In genomic region chr1:27520651-27521050, GRCh38 we compare ENCODE assay signal across 10 cellular contexts. TPM values are rescaled to one million over a fixed set of nuclear protein-coding genes. Genes with fewer than 3 reads are reported as not detected.
DNase-seq lines count a peak whose midpoint lies in the region; ATAC-seq and TF ChIP-seq lines count a peak whose summit lies in the region.
"Had no signal": no experiment of that assay in that cellular context is flagged by ENCODE, and none has a peak within 500 bp of the region (broad histone marks: within the 10 kb centered on the region; RNA-seq: fewer than 3 reads in every experiment).

No MANE protein-coding gene starts in this region.

- no peak for ATAC-seq in CD4-positive, CD25-positive, alpha-beta regulatory T cell (ENCODE audit: low read depth in 2 of 2)
- ATAC-seq in GM19452 (IDR thresholded peaks at IDR 0.05; ENCODE audit: unreplicated experiment) = no peak
- no peak for ATAC-seq in GM18909 (IDR thresholded peaks at IDR 0.05; ENCODE audit: poor library complexity, unreplicated experiment)

- no peaks in the 10 kb centered on the region for H3K36me3 ChIP-seq in CD4-positive, CD25-positive, alpha-beta regulatory T cell (ENCODE audit: control insufficient read depth, insufficient read depth, low read length)
- H3K36me3 ChIP-seq in SK-N-MC (ENCODE audit: insufficient read depth, low read length) = no peaks in the 10 kb centered on the region
- H3K36me3 ChIP-seq: SJSA1 had no signal

- H3K4me1 Mint-ChIP-seq in CD4-positive, CD25-positive, alpha-beta regulatory T cell = peaks cover 13 to 72% (median 39%) of the 10 kb centered on the region in 4 donors
- H3K4me1 Mint-ChIP-seq in glutamatergic neuron (ENCODE audit: low read depth, unreplicated experiment) (peaks cover 53% of the 10 kb centered on the region), osteocyte (ENCODE audit: unreplicated experiment) (peaks cover 73% of the 10 kb centered on the region)

- no peaks in the 10 kb centered on the region for H3K27me3 ChIP-seq in CD4-positive, CD25-positive, alpha-beta regulatory T cell (ENCODE audit: control insufficient read depth, insufficient read depth, low read length)
- H3K27me3 ChIP-seq: SJSA1 had no signal

- no peaks in the 10 kb centered on the region for H3K9me3 ChIP-seq in CD4-positive, CD25-positive, alpha-beta regulatory T cell (ENCODE audit: control insufficient read depth in 2 of 2, low read length in 2 of 2)
- no peaks in the 10 kb centered on the region for H3K9me3 ChIP-seq in SK-N-MC (ENCODE audit: low read depth, low read length)
- H3K9me3 ChIP-seq: SJSA1 had no signal

- H3K4me3 Mint-ChIP-seq in CD4-positive, CD25-positive, alpha-beta regulatory T cell = peak overlapping the region; percentile 70 to 98 (median 95)
- H3K4me3 Mint-ChIP-seq in glutamatergic neuron (ENCODE audit: unreplicated experiment) (peak overlapping the region; percentile 63), osteocyte (ENCODE audit: unreplicated experiment) (no peak overlapping the region)

- H3K36me3 Mint-ChIP-seq in CD4-positive, CD25-positive, alpha-beta regulatory T cell = no peaks in the 10 kb centered on the region
- H3K36me3 Mint-ChIP-seq in glutamatergic neuron (ENCODE audit: unreplicated experiment) (no peaks in the 10 kb centered on the region), osteocyte (ENCODE audit: unreplicated experiment) (no peaks in the 10 kb centered on the region)

- H3K27me3 Mint-ChIP-seq in CD4-positive, CD25-positive, alpha-beta regulatory T cell = no peaks in the 10 kb centered on the region
- H3K27me3 Mint-ChIP-seq in glutamatergic neuron (ENCODE audit: unreplicated experiment) = peaks cover 18% of the 10 kb centered on the region
- H3K27me3 Mint-ChIP-seq in osteocyte (ENCODE audit: unreplicated experiment) = no peaks in the 10 kb centered on the region

- H3K4me1 ChIP-seq in CD4-positive, CD25-positive, alpha-beta regulatory T cell (ENCODE audit: control insufficient read depth, insufficient read depth, low read length, poor library complexity, severe bottlenecking) = peaks cover 52% of the 10 kb centered on the region
- H3K4me1 ChIP-seq: SJSA1 had no signal

- H3K9ac ChIP-seq in SK-N-MC (ENCODE audit: insufficient read length) = no peak overlapping the region

- TF ChIP-seq CTCF in glutamatergic neuron (IDR thresholded peaks at IDR 0.05; ENCODE audit: partially characterized antibody, unreplicated experiment) = no peak
- TF ChIP-seq CTCF in osteocyte (IDR thresholded peaks at IDR 0.05) = no peak

- no peak overlapping the region for H3K4me3 ChIP-seq in CD4-positive, CD25-positive, alpha-beta regulatory T cell (ENCODE audit: low read depth, low read length)
- H3K4me3 ChIP-seq in SK-N-MC = no peak overlapping the region
- H3K4me3 ChIP-seq: SJSA1 had no signal

- no peak for DNase-seq in CD4-positive, CD25-positive, alpha-beta regulatory T cell
- DNase-seq in SK-N-MC (ENCODE audit: low read depth, low spot score) = no peak
- no peak for DNase-seq in glutamatergic neuron
- DNase-seq in osteocyte (ENCODE audit: extremely low spot score, unreplicated experiment) = no peak
- DNase-seq in NCI-H2227 treated with DMSO at 0.1 percent for 48 hours (lab: John Stamatoyannopoulos, UW) = no peak
- no peak for DNase-seq in iPS-NIHi7 (ENCODE audit: extremely low spot score)
- DNase-seq: NCI-H1930 had no signal

- peak overlapping the region; percentile 96 to 99 (median 98) for H3K27ac Mint-ChIP-seq in CD4-positive, CD25-positive, alpha-beta regulatory T cell
- peak overlapping the region; percentile 87 for H3K27ac Mint-ChIP-seq in glutamatergic neuron (ENCODE audit: unreplicated experiment)
- H3K27ac Mint-ChIP-seq in osteocyte (ENCODE audit: unreplicated experiment) = peak overlapping the region; percentile 67

- no peaks in the 10 kb centered on the region for H3K9me3 Mint-ChIP-seq in CD4-positive, CD25-positive, alpha-beta regulatory T cell
- peaks cover 23% of the 10 kb centered on the region for H3K9me3 Mint-ChIP-seq in glutamatergic neuron (ENCODE audit: unreplicated experiment)
- H3K9me3 Mint-ChIP-seq in osteocyte (ENCODE audit: unreplicated experiment) = no peaks in the 10 kb centered on the region

- peak overlapping the region; percentile 84 for H3K27ac ChIP-seq in CD4-positive, CD25-positive, alpha-beta regulatory T cell (ENCODE audit: insufficient read depth, low read length, poor library complexity, severe bottlenecking)
- peak overlapping the region; percentile 95; the same call in 1 of the 2 replicates for H3K27ac ChIP-seq in SK-N-MC
- H3K27ac ChIP-seq: SJSA1 had no signal

RNA-seq across cellular contexts. Expression of gene WASF2, which starts 30.7 kb away (rescaled TPM):
- total RNA-seq in CD4-positive, CD25-positive, alpha-beta regulatory T cell = 175 TPM
- 10 to 100 TPM; 55.3 to 85.3 (median 61.8) TPM for polyA plus RNA-seq in CD4-positive, CD25-positive, alpha-beta regulatory T cell
- total RNA-seq in glutamatergic neuron (ENCODE audit: unreplicated experiment) (47.0 TPM), osteocyte (187 and 189 TPM in 2 replicates)
